In the genomic region with DNA sequence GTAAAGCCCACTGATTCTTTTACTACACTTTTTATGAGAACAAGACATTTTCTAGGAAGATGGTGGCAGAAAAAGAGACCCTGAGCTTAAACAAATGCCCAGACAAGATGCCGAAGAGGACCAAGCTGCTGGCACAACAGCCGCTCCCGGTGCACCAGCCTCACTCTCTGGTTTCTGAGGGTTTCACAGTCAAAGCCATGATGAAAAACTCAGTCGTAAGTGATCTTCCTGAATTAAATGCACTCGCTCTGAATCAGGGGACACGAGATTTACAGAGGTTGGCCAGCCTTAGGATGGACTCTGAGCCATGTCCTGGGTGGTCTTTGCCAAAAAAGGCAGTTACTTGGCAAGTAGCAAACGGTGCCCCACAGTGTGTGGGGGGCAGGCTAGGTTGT, we compare ENCODE assay signal across 8 cellular contexts. TPM values are rescaled to one million over a fixed set of nuclear protein-coding genes. Genes with fewer than 3 reads are reported as not detected.
DNase-seq lines count a peak whose midpoint lies in the region; ATAC-seq, FAIRE-seq and TF ChIP-seq lines count a peak whose summit lies in the region.

No MANE protein-coding gene starts in this region.

- no peak overlapping the region for H3K9ac ChIP-seq in H9 (ENCODE audit: extremely low read depth, insufficient read length, low read length)
- H3K9ac ChIP-seq in skeletal muscle tissue (ENCODE audit: low read depth in 1 of 3, low read length in 3 of 3), result peak overlapping the region; percentile 55 to 73 (median 61)

- H3K27ac ChIP-seq in H9 (ENCODE audit: insufficient read length, low read depth, low read length), result no peak overlapping the region
- peak overlapping the region; percentile 9 to 91 (median 83) for H3K27ac ChIP-seq in gastroesophageal sphincter
- peak overlapping the region; percentile 54 for H3K27ac ChIP-seq in skeletal muscle tissue (ENCODE audit: low read depth, low read length)

- H2BK120ac ChIP-seq in H9 (ENCODE audit: low read depth, low read length, poor library complexity, severe bottlenecking), result no peak overlapping the region

- H3K27me3 ChIP-seq in H9 (ENCODE audit: insufficient read depth, low read length) (no peaks in the 10 kb centered on the region), gastroesophageal sphincter (no peaks in the 10 kb centered on the region), skeletal muscle tissue (ENCODE audit: control insufficient read depth in 3 of 3, insufficient read depth in 3 of 3, low read length in 3 of 3) (no peaks in the 10 kb centered on the region)

- H2AK5ac ChIP-seq in H9 (ENCODE audit: insufficient read length, low read length), result no peak overlapping the region

- H4K5ac ChIP-seq in H9 (ENCODE audit: insufficient read length, low read depth, low read length), result no peak overlapping the region

- POLR2A ChIA-PET in activated CD4-positive, alpha-beta memory T cell treated with anti-CD3 and anti-CD28 coated beads, Interleukin-2, amount 10 ng/mL, durations not matched to agents 7 days and 5 days (lab: Charles Lee), result interaction anchor here (0.6 kb wide), 1 partner anchor 19 kb away, joined by 4 read pairs; no protein-coding TSS in a partner anchor

- H3K23me2 ChIP-seq in H9 (ENCODE audit: insufficient read length, low read depth, low read length, poor library complexity, severe bottlenecking), result no peaks in the 10 kb centered on the region

- H3K4ac ChIP-seq in H9 (ENCODE audit: low read depth, low read length), result no peak overlapping the region; the same call in 1 of the 2 replicates

- peak overlapping the region; percentile 87 for H3K18ac ChIP-seq in H9 (ENCODE audit: insufficient read length, low read depth, low read length)

- FAIRE-seq in HTR-8/SVneo (lab: Jason Lieb, UNC), result no peak

- no peak for TF ChIP-seq POLR2A in gastroesophageal sphincter (IDR thresholded peaks at IDR 0.05)

- H3K4me3 ChIP-seq in gastroesophageal sphincter, result peak overlapping the region; percentile 78 to 94
- H3K4me3 ChIP-seq in skeletal muscle tissue (ENCODE audit: low read length in 3 of 3), result peak overlapping the region; percentile 64 to 76 (median 65)

- CTCF ChIA-PET in activated CD4-positive, alpha-beta memory T cell treated with anti-CD3 and anti-CD28 coated beads, Interleukin-2, amount 10 ng/mL, durations not matched to agents 7 days and 5 days (lab: Charles Lee), result interaction anchor here (0.5 kb wide), 1 partner anchor 708 kb away, joined by 3 read pairs; no protein-coding TSS in a partner anchor

- H3K79me2 ChIP-seq in H9 (ENCODE audit: insufficient read depth, low read length), result no peaks in the 10 kb centered on the region

- peak overlapping the region; percentile 51 to 59 for H3K4me3 Mint-ChIP-seq in H9
- peak overlapping the region; percentile 88 for H3K4me3 Mint-ChIP-seq in activated CD4-positive, alpha-beta memory T cell treated with anti-CD3 and anti-CD28 coated beads, Interleukin-2, amount 10 ng/mL, durations not matched to agents 7 days and 5 days

- no peaks in the 10 kb centered on the region for H3K36me3 Mint-ChIP-seq in H9 (ENCODE audit: insufficient read depth in 1 of 3, low read depth in 3 of 3)
- no peaks in the 10 kb centered on the region for H3K36me3 Mint-ChIP-seq in activated CD4-positive, alpha-beta memory T cell treated with anti-CD3 and anti-CD28 coated beads, Interleukin-2, amount 10 ng/mL, durations not matched to agents 7 days and 5 days (ENCODE audit: low read depth)

- H4K20me1 ChIP-seq in H9 (ENCODE audit: control insufficient read depth, insufficient read depth, insufficient read length), result no peaks in the 10 kb centered on the region

- DNase-seq in H9 (no peak), CD1c-positive myeloid dendritic cell (ENCODE audit: extremely low spot score) (no peak), HTR-8/SVneo (ENCODE audit: insufficient read length, low spot score) (no peak), NCI-H2171 (lab: John Stamatoyannopoulos, UW) (no peak)
- no peak for DNase-seq in activated CD4-positive, alpha-beta memory T cell treated with anti-CD3 and anti-CD28 coated beads, Interleukin-2, amount 10 ng/mL, durations not matched to agents 7 days and 5 days

- no peaks in the 10 kb centered on the region; a peak in 1 of 5 replicates for H3K9me3 Mint-ChIP-seq in H9
- H3K9me3 Mint-ChIP-seq in activated CD4-positive, alpha-beta memory T cell treated with anti-CD3 and anti-CD28 coated beads, Interleukin-2, amount 10 ng/mL, durations not matched to agents 7 days and 5 days, result no peaks in the 10 kb centered on the region

- H3K56ac ChIP-seq in H9 (ENCODE audit: insufficient read length, low read depth, low read length), result no peak overlapping the region

- no peak for TF ChIP-seq EP300 in gastroesophageal sphincter (IDR thresholded peaks at IDR 0.05)

- no peak overlapping the region for H2BK5ac ChIP-seq in H9 (ENCODE audit: insufficient read length, low read length)

- no peaks in the 10 kb centered on the region for H3K79me1 ChIP-seq in H9 (ENCODE audit: insufficient read depth, low read depth, low read length, poor library complexity, severe bottlenecking)

- H2AFZ ChIP-seq in H9 (ENCODE audit: low read length), result no peak overlapping the region

- no peak overlapping the region for H2BK12ac ChIP-seq in H9 (ENCODE audit: insufficient read length, low read depth, low read length)

- TF ChIP-seq CTCF in H9 (conservative IDR thresholded peaks at IDR 0.05) (no peak), gastroesophageal sphincter (IDR thresholded peaks at IDR 0.05) (no peak)

- H2BK20ac ChIP-seq in H9 (ENCODE audit: low read depth, low read length, poor library complexity, severe bottlenecking), result no peak overlapping the region

- H4K91ac ChIP-seq in H9 (ENCODE audit: insufficient read length, low read depth, low read length), result no peak overlapping the region

- H2BK15ac ChIP-seq in H9 (ENCODE audit: low read depth, low read length), result no peak overlapping the region

- H3K4me1 Mint-ChIP-seq in H9, result peaks cover 19% of the 10 kb centered on the region in 2 experiments
- peaks cover 13% of the 10 kb centered on the region for H3K4me1 Mint-ChIP-seq in activated CD4-positive, alpha-beta memory T cell treated with anti-CD3 and anti-CD28 coated beads, Interleukin-2, amount 10 ng/mL, durations not matched to agents 7 days and 5 days

- no peak overlapping the region for H3K23ac ChIP-seq in H9 (ENCODE audit: insufficient read length, low read depth, low read length)

- H3K9me3 ChIP-seq in H9 (ENCODE audit: control insufficient read depth, low read depth, low read length), result no peaks in the 10 kb centered on the region
- peaks cover 0 to 4% (median 0%) of the 10 kb centered on the region in 3 donors for H3K9me3 ChIP-seq in gastroesophageal sphincter
- H3K9me3 ChIP-seq in skeletal muscle tissue (ENCODE audit: control insufficient read depth in 3 of 3, low read length in 3 of 3), result peaks cover 0 to 4% (median 0%) of the 10 kb centered on the region in 3 donors

- no CpG with 5 or more reads among the region's 7 CpGs for WGBS in H9 (ENCODE audit: extremely low coverage, insufficient read length, low lambda C conversion rate)
- WGBS in gastroesophageal sphincter (ENCODE audit: low coverage in 1 of 2), 2 donors, result 11 to 20% methylated on average over 1 to 5 of the region's 7 CpGs

- H3K27ac Mint-ChIP-seq in H9, result peak overlapping the region; percentile 65 to 95 (median 79); a peak in 4 of 7 replicates
- H3K27ac Mint-ChIP-seq in activated CD4-positive, alpha-beta memory T cell treated with anti-CD3 and anti-CD28 coated beads, Interleukin-2, amount 10 ng/mL, durations not matched to agents 7 days and 5 days, result no peak overlapping the region

- H3T11ph ChIP-seq in H9 (ENCODE audit: low read length), result peak overlapping the region; percentile 60

- no peak for ATAC-seq in gastroesophageal sphincter
- no peak for ATAC-seq in HG02610 (IDR thresholded peaks at IDR 0.05; ENCODE audit: unreplicated experiment)

- no peak overlapping the region for H4K8ac ChIP-seq in H9 (replicated peaks; ENCODE audit: insufficient read length, low read depth, low read length)

- H3K4me1 ChIP-seq in H9 (ENCODE audit: insufficient read depth, low read length), result peaks cover 3% of the 10 kb centered on the region; the same call in 1 of the 2 replicates
- peaks cover 0 to 20% (median 7%) of the 10 kb centered on the region in 3 donors for H3K4me1 ChIP-seq in gastroesophageal sphincter
- H3K4me1 ChIP-seq in skeletal muscle tissue (ENCODE audit: control insufficient read depth in 3 of 3, insufficient read depth in 3 of 3, low read length in 3 of 3), result peaks cover 6 to 8% (median 7%) of the 10 kb centered on the region in 3 donors

- H3K36me3 ChIP-seq in gastroesophageal sphincter (no peaks in the 10 kb centered on the region), skeletal muscle tissue (ENCODE audit: control insufficient read depth in 3 of 3, insufficient read depth in 3 of 3, low read length in 3 of 3) (no peaks in the 10 kb centered on the region)

- H3K4me2 ChIP-seq in H9 (ENCODE audit: insufficient read depth, insufficient read length, low read length), result no peak overlapping the region

- H3K14ac ChIP-seq in H9 (ENCODE audit: insufficient read depth, low read length), result peak overlapping the region; percentile 77; the same call in 1 of the 2 replicates

- H3K27me3 Mint-ChIP-seq in H9 (ENCODE audit: low read depth), result peaks cover 4% of the 10 kb centered on the region
- H3K27me3 Mint-ChIP-seq in activated CD4-positive, alpha-beta memory T cell treated with anti-CD3 and anti-CD28 coated beads, Interleukin-2, amount 10 ng/mL, durations not matched to agents 7 days and 5 days, result no peaks in the 10 kb centered on the region

RNA-seq across cellular contexts. Expression of gene PACRG, which starts 0.4 kb away (rescaled TPM):
- total RNA-seq in H9 (2021) (0.26 TPM in 2 replicates), gastroesophageal sphincter (1 to 10 TPM in 2 of 4 donors, not detected in 2; 1.0 to 7.0 TPM), skeletal muscle tissue (1.0 TPM)
- not detected for total RNA-seq in activated CD4-positive, alpha-beta memory T cell treated with anti-CD3 and anti-CD28 coated beads, Interleukin-2, amount 10 ng/mL, durations not matched to agents 7 days and 5 days

RNA-seq across cellular contexts. Expression of gene PRKN, which starts 0.6 kb away (rescaled TPM):
- total RNA-seq in H9 (2021), result 1.3 and 2.0 TPM in 2 replicates
- under 1 TPM; 0.13 to 0.43 TPM for total RNA-seq in activated CD4-positive, alpha-beta memory T cell treated with anti-CD3 and anti-CD28 coated beads, Interleukin-2, amount 10 ng/mL, durations not matched to agents 7 days and 5 days
- 10 to 100 TPM in 3 of 4 donors, 1 to 10 TPM in 1; 8.4 to 58.6 (median 25.8) TPM for total RNA-seq in gastroesophageal sphincter
- 16.7 TPM for total RNA-seq in skeletal muscle tissue
